ENCODE assay signal across 8 cellular contexts in the genomic region with DNA sequence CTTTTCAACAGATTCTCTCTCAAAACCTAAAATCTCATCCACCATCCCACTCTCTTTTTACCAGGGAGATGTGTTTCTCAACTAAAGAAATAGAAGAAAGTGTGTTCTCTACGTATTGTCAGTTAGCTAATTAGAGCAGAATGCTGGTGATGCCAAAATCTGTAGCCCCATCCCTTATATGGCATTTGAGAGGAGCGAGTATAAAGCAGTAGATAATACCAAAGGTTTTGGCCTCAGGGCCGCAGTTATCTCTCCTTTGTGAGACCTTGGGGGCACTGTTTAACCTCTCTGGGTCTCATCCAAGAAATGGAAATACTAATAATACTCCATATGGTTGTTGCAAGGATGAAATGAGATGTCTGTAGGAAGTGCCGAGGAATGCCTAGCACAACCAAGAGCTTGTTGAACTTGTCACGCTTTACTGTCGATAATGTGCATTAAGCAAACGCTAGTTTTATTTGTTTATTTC. TPM values are rescaled to one million over a fixed set of nuclear protein-coding genes. Genes with fewer than 3 reads are reported as not detected.
DNase-seq lines count a peak whose midpoint lies in the region; ATAC-seq and TF ChIP-seq lines count a peak whose summit lies in the region.

No MANE protein-coding gene starts in this region.

- peaks cover 18% of the 10 kb centered on the region for H3K36me3 Mint-ChIP-seq in T-helper 2 cell treated with Interferon-gamma antibody and Interleukin-4, amounts not matched to agents 5 μg/mL and 100 μg/mL, for 36 hours (ENCODE audit: low read depth)

- TF ChIP-seq CTCF in gastroesophageal sphincter (IDR thresholded peaks at IDR 0.05) (no peak), retinal pigment epithelial cell (conservative IDR thresholded peaks at IDR 0.05; ENCODE audit: low read depth, low read length) (no peak)

- peak overlapping the region; percentile 90 for H3K4me3 Mint-ChIP-seq in T-helper 2 cell treated with Interferon-gamma antibody and Interleukin-4, amounts not matched to agents 5 μg/mL and 100 μg/mL, for 36 hours

- H3K27ac ChIP-seq in gastroesophageal sphincter, result peak overlapping the region; percentile 71 to 98 (median 97)

- peak overlapping the region; percentile 52 to 84 for H3K4me3 ChIP-seq in gastroesophageal sphincter
- H3K4me3 ChIP-seq in retinal pigment epithelial cell (ENCODE audit: low read length), result peak overlapping the region; percentile 85

- no peak for TF ChIP-seq EP300 in gastroesophageal sphincter (IDR thresholded peaks at IDR 0.05)

- no peaks in the 10 kb centered on the region for H3K27me3 Mint-ChIP-seq in T-helper 2 cell treated with Interferon-gamma antibody and Interleukin-4, amounts not matched to agents 5 μg/mL and 100 μg/mL, for 36 hours (ENCODE audit: low read depth)

- TF ChIP-seq POLR2A in gastroesophageal sphincter (IDR thresholded peaks at IDR 0.05), result no peak

- no peaks in the 10 kb centered on the region for H3K9me3 ChIP-seq in gastroesophageal sphincter

- H3K4me1 ChIP-seq in gastroesophageal sphincter, result peaks cover 0 to 48% (median 18%) of the 10 kb centered on the region in 3 donors

- peak overlapping the region; percentile 96 for H3K27ac Mint-ChIP-seq in T-helper 2 cell treated with Interferon-gamma antibody and Interleukin-4, amounts not matched to agents 5 μg/mL and 100 μg/mL, for 36 hours

- ATAC-seq in HG02870 (IDR thresholded peaks at IDR 0.05; ENCODE audit: unreplicated experiment), result peak; percentile 5
- peak; percentile 32 for ATAC-seq in gastroesophageal sphincter
- ATAC-seq in HG02763 (IDR thresholded peaks at IDR 0.05; ENCODE audit: unreplicated experiment), result no peak

- H3K9me3 Mint-ChIP-seq in T-helper 2 cell treated with Interferon-gamma antibody and Interleukin-4, amounts not matched to agents 5 μg/mL and 100 μg/mL, for 36 hours, result no peaks in the 10 kb centered on the region

- peaks cover 0 to 15% of the 10 kb centered on the region in 2 donors for H3K36me3 ChIP-seq in gastroesophageal sphincter

- peaks cover 29% of the 10 kb centered on the region for H3K4me1 Mint-ChIP-seq in T-helper 2 cell treated with Interferon-gamma antibody and Interleukin-4, amounts not matched to agents 5 μg/mL and 100 μg/mL, for 36 hours (ENCODE audit: low read depth)

- no peaks in the 10 kb centered on the region for H3K27me3 ChIP-seq in gastroesophageal sphincter

- 0 to 1% methylated on average over 7 of the region's 7 CpGs for WGBS in gastroesophageal sphincter (ENCODE audit: low coverage in 1 of 2), 2 donors

- peak; percentile 21 for DNase-seq in NCI-H2029 (lab: John Stamatoyannopoulos, UW)
- no peak for DNase-seq in NCI-H2029 treated with DMSO at 0.1 percent for 48 hours (lab: John Stamatoyannopoulos, UW)
- peak; percentile 11 for DNase-seq in T-helper 2 cell treated with Interferon-gamma antibody and Interleukin-4, amounts not matched to agents 5 μg/mL and 100 μg/mL, for 36 hours (ENCODE audit: low spot score)
- DNase-seq in retinal pigment epithelial cell (ENCODE audit: low read depth), result no peak
- no peak for DNase-seq in CD1c-positive myeloid dendritic cell (ENCODE audit: extremely low spot score)

RNA-seq across cellular contexts. Expression of a gene that starts 0.5 kb away (rescaled TPM):
- total RNA-seq in gastroesophageal sphincter, result 100 to 1,000 TPM in 3 of 4 donors, 10 to 100 TPM in 1; 79.3 to 246 (median 148) TPM

Comparison
In these comparisons a context has a peak if more than half of its experiments do, and no peak if none do; other contexts are left out.
1. DNase-seq: peak in NCI-H2029 (single experiment) and T-helper 2 cell treated with Interferon-gamma antibody and Interleukin-4, amounts not matched to agents 5 μg/mL and 100 μg/mL, for 36 hours (single experiment); none in NCI-H2029 treated with DMSO at 0.1 percent for 48 hours (single experiment), retinal pigment epithelial cell (single experiment) and CD1c-positive myeloid dendritic cell (single experiment).